ENCODE assay signal across 8 cellular contexts in genomic region chr7:100271716-100272537, GRCh38. TPM values are rescaled to one million over a fixed set of nuclear protein-coding genes. Genes with fewer than 3 reads are reported as not detected.
DNase-seq lines count a peak whose midpoint lies in the region; ATAC-seq and TF ChIP-seq lines count a peak whose summit lies in the region.

No MANE protein-coding gene starts in this region.

- peaks cover 10% of the 10 kb centered on the region; the same call in 1 of the 2 replicates for H3F3A ChIP-seq in GM23338 (replicated peaks; ENCODE audit: low read depth)

- peaks cover 14% of the 10 kb centered on the region for H3K27me3 Mint-ChIP-seq in GM23338 (ENCODE audit: insufficient read depth, low read depth, poor library complexity)
- H3K27me3 Mint-ChIP-seq in nephron progenitor cell (ENCODE audit: low read depth, poor library complexity): peaks cover 3% of the 10 kb centered on the region
- no peaks in the 10 kb centered on the region for H3K27me3 Mint-ChIP-seq in stimulated activated naive CD8-positive, alpha-beta T cell treated with anti-CD3 and anti-CD28 coated beads, Interleukin-15, Interleukin-2, amounts not matched to agents 100 ng/mL and 50 ng/mL, for 24 hours

- H3K4me3 Mint-ChIP-seq in GM23338 (peak overlapping the region; percentile 86), nephron progenitor cell (peak overlapping the region; percentile 82)
- peak overlapping the region; percentile 77 for H3K4me3 Mint-ChIP-seq in stimulated activated naive CD8-positive, alpha-beta T cell treated with anti-CD3 and anti-CD28 coated beads, Interleukin-15, Interleukin-2, amounts not matched to agents 100 ng/mL and 50 ng/mL, for 24 hours

- H3K4me2 ChIP-seq in GM23338: peak overlapping the region; percentile 80

- H3K27ac Mint-ChIP-seq in GM23338: no peak overlapping the region
- H3K27ac Mint-ChIP-seq in nephron progenitor cell: no peak overlapping the region
- no peak overlapping the region for H3K27ac Mint-ChIP-seq in stimulated activated naive CD8-positive, alpha-beta T cell treated with anti-CD3 and anti-CD28 coated beads, Interleukin-15, Interleukin-2, amounts not matched to agents 100 ng/mL and 50 ng/mL, for 24 hours

- H3K27ac ChIP-seq in GM23338 (ENCODE audit: low read depth): no peak overlapping the region; the same call in 1 of the 2 replicates

- peaks cover 9% of the 10 kb centered on the region; the same call in 1 of the 2 replicates for H3K4me1 ChIP-seq in GM23338 (ENCODE audit: insufficient read depth)

- no peaks in the 10 kb centered on the region for H3K36me3 ChIP-seq in GM23338 (ENCODE audit: insufficient read depth)

- H3K9me2 ChIP-seq in GM23338 (ENCODE audit: insufficient read depth): no peaks in the 10 kb centered on the region

- H3K36me3 Mint-ChIP-seq in GM23338 (ENCODE audit: low read depth) (no peaks in the 10 kb centered on the region), nephron progenitor cell (ENCODE audit: low read depth) (peaks cover 14% of the 10 kb centered on the region)
- no peaks in the 10 kb centered on the region for H3K36me3 Mint-ChIP-seq in stimulated activated naive CD8-positive, alpha-beta T cell treated with anti-CD3 and anti-CD28 coated beads, Interleukin-15, Interleukin-2, amounts not matched to agents 100 ng/mL and 50 ng/mL, for 24 hours (ENCODE audit: low read depth)

- H2AFZ ChIP-seq in GM23338: peak overlapping the region; percentile 83

- DNase-seq in EL: peak; percentile 91
- peak; percentile 96 for DNase-seq in GM23338 (ENCODE audit: low spot score)
- peak; percentile 97 for DNase-seq in LHCN-M2 (ENCODE audit: low read depth)
- peak; percentile 88 for DNase-seq in RPMI7951 (ENCODE audit: low read depth)
- DNase-seq in activated effector memory CD4-positive, alpha-beta T cell treated with Interleukin-2 at 50 U/mL for 16 hours: peak; percentile 95
- peak; percentile 96 for DNase-seq in fibroblast of the conjunctiva (ENCODE audit: low read depth)
- DNase-seq in nephron progenitor cell: peak; percentile 99

- H4K20me1 ChIP-seq in GM23338 (replicated peaks; ENCODE audit: insufficient read depth): peaks cover 10% of the 10 kb centered on the region

- H3K79me2 ChIP-seq in GM23338 (replicated peaks; ENCODE audit: insufficient read depth): peaks cover 35% of the 10 kb centered on the region

- TF ChIP-seq CTCF in GM23338 (conservative IDR thresholded peaks at IDR 0.05; ENCODE audit: low read depth in 2 of 2): peak; percentile 24; a peak in 2 of 4 replicates
- no peak for TF ChIP-seq CTCF in nephron progenitor cell (IDR thresholded peaks at IDR 0.05)

- H3K9me3 Mint-ChIP-seq in GM23338 (no peaks in the 10 kb centered on the region; the same call in 2 of the 3 replicates), nephron progenitor cell (no peaks in the 10 kb centered on the region)
- H3K9me3 Mint-ChIP-seq in stimulated activated naive CD8-positive, alpha-beta T cell treated with anti-CD3 and anti-CD28 coated beads, Interleukin-15, Interleukin-2, amounts not matched to agents 100 ng/mL and 50 ng/mL, for 24 hours: no peaks in the 10 kb centered on the region

- ATAC-seq in GM23338: peak; percentile 74

- H3K4me1 Mint-ChIP-seq in GM23338 (peaks cover 31% of the 10 kb centered on the region), nephron progenitor cell (peaks cover 40% of the 10 kb centered on the region)
- H3K4me1 Mint-ChIP-seq in stimulated activated naive CD8-positive, alpha-beta T cell treated with anti-CD3 and anti-CD28 coated beads, Interleukin-15, Interleukin-2, amounts not matched to agents 100 ng/mL and 50 ng/mL, for 24 hours (ENCODE audit: low read depth): peaks cover 20% of the 10 kb centered on the region

- H3K4me3 ChIP-seq in GM23338: peak overlapping the region; percentile 76

- no peaks in the 10 kb centered on the region for H3K27me3 ChIP-seq in GM23338 (ENCODE audit: insufficient read depth)

TF ChIP-seq in GM23338, 12 proteins besides CTCF, POLR2A, EP300 and RAD21 (continues in another document):
- TF ChIP-seq EZH2phosphoT487 (IDR thresholded peaks at IDR 0.05; ENCODE audit: unreplicated experiment) (no peak), NANOG (IDR thresholded peaks at IDR 0.05; ENCODE audit: borderline replicate concordance) (no peak), STAT1 (IDR thresholded peaks at IDR 0.05; ENCODE audit: unreplicated experiment) (no peak), REST (IDR thresholded peaks at IDR 0.05; ENCODE audit: unreplicated experiment) (no peak), POLR2AphosphoS5 (IDR thresholded peaks at IDR 0.05; ENCODE audit: low read depth) (peak; percentile 64; the same call in 1 of the 2 replicates), ZNF114 (CRISPR knock-in tag; IDR thresholded peaks at IDR 0.05) (no peak), CREB1 (CRISPR knock-in tag; IDR thresholded peaks at IDR 0.05; ENCODE audit: low read depth) (no peak), JUNB (IDR thresholded peaks at IDR 0.05; ENCODE audit: unreplicated experiment) (no peak), EZH2 (IDR thresholded peaks at IDR 0.05; ENCODE audit: low read depth, unreplicated experiment) (no peak)
- TF ChIP-seq, protein P1, sequence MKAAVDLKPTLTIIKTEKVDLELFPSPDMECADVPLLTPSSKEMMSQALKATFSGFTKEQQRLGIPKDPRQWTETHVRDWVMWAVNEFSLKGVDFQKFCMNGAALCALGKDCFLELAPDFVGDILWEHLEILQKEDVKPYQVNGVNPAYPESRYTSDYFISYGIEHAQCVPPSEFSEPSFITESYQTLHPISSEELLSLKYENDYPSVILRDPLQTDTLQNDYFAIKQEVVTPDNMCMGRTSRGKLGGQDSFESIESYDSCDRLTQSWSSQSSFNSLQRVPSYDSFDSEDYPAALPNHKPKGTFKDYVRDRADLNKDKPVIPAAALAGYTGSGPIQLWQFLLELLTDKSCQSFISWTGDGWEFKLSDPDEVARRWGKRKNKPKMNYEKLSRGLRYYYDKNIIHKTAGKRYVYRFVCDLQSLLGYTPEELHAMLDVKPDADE (IDR thresholded peaks at IDR 0.05): peak; percentile 52; the same call in 1 of the 2 replicates

RNA-seq across cellular contexts. Expression of gene SPDYE3, which starts 35.6 kb away (rescaled TPM):
- not detected in 2 replicates for total RNA-seq in GM23338 (2014; rRNA removed; shearing (Covaris generic))
- polyA plus RNA-seq in GM23338 (2016; fragmentation: Nextera tagmentation; extraction: Ambion mirVana): 3.6 and 4.1 TPM in 2 replicates
- not detected in 2 replicates for total RNA-seq in LHCN-M2 (2014; rRNA removed)
- polyA plus RNA-seq in LHCN-M2 (2012): 3.5 TPM
- not detected in 2 replicates for total RNA-seq in RPMI7951 (2014; rRNA removed; shearing (Covaris generic))

RNA-seq across cellular contexts. Expression of gene PVRIG, which starts 52.2 kb away (rescaled TPM):
- total RNA-seq in GM23338 (2014; rRNA removed; shearing (Covaris generic)): not detected in 2 replicates
- 1.1 TPM in 1 of 2 replicates, not detected in the other for polyA plus RNA-seq in GM23338 (2016; fragmentation: Nextera tagmentation; extraction: Ambion mirVana)
- total RNA-seq in LHCN-M2 (2014; rRNA removed): not detected in 2 replicates
- 0.15 TPM for polyA plus RNA-seq in LHCN-M2 (2012)
- total RNA-seq in RPMI7951 (2014; rRNA removed; shearing (Covaris generic)): not detected in 2 replicates
